Comparison of ENCODE assay signal across 8 cellular contexts in the genomic region with DNA sequence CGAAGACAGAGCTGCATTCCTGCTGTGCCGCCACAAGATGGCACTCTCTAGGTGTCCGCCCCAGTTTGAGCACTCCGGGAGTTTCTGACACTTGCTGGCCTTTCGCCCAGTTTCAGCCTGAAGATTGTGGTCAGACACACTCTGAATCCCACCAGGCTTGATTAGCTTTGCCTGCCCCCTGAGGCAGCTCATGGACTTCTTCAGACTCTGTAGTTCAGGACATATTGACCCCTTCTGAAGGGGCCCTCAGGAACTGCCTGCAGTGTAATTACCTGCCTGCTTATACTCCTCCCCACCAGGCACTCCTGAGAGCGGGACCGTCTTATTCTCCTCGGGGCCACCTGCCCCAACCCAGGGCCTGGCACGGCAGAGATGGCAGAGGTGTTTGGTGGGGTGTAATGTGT. TPM values are rescaled to one million over a fixed set of nuclear protein-coding genes. Genes with fewer than 3 reads are reported as not detected.
DNase-seq lines count a peak whose midpoint lies in the region; ATAC-seq lines count a peak whose summit lies in the region.

No MANE protein-coding gene starts in this region.

- H3K56ac ChIP-seq in mesendoderm (ENCODE audit: low read length): no peak overlapping the region

- no peak overlapping the region for H3K4me3 ChIP-seq in effector memory CD4-positive, alpha-beta T cell (ENCODE audit: insufficient read depth, low read depth, low read length, poor library complexity, severe bottlenecking)
- no peak overlapping the region for H3K4me3 ChIP-seq in mesendoderm (ENCODE audit: low read length)

- no peak overlapping the region for H3K4ac ChIP-seq in mesendoderm (ENCODE audit: low read depth, low read length)

- no peak overlapping the region for H3K18ac ChIP-seq in mesendoderm (ENCODE audit: low read length)

- ATAC-seq in GM18508 (IDR thresholded peaks at IDR 0.05; ENCODE audit: insufficient read depth, unreplicated experiment): peak; percentile 59
- peak; percentile 69 for ATAC-seq in HG03139 (IDR thresholded peaks at IDR 0.05; ENCODE audit: unreplicated experiment)

- H3K27ac ChIP-seq in effector memory CD4-positive, alpha-beta T cell (ENCODE audit: insufficient read depth, low read length, poor library complexity, severe bottlenecking): no peak overlapping the region
- H3K27ac ChIP-seq in mesendoderm (ENCODE audit: low read depth, low read length): no peak overlapping the region

- peak; percentile 59 for DNase-seq in ACHN
- peak; percentile 41 for DNase-seq in NCI-H526 treated with DMSO at 0.1 percent for 48 hours (lab: John Stamatoyannopoulos, UW)
- peak; percentile 52 to 64 for DNase-seq in activated CD4-positive, alpha-beta T cell treated with anti-CD3 and anti-CD28 coated beads, Interleukin-2, amount 50 U/mL, for 48 hours
- peak; percentile 16 to 33 (median 25) for DNase-seq in effector memory CD4-positive, alpha-beta T cell
- DNase-seq in mesendoderm: peak; percentile 67
- peak; percentile 37 for DNase-seq in stimulated activated CD8-positive, alpha-beta memory T cell treated with anti-CD3 and anti-CD28 coated beads, Interleukin-7, amount 100 ng/mL, for 24 hours (ENCODE audit: low read depth)

- H3K4me2 ChIP-seq in mesendoderm (ENCODE audit: low read length): no peak overlapping the region

- H2BK5ac ChIP-seq in mesendoderm (ENCODE audit: low read length): no peak overlapping the region

- no peaks in the 10 kb centered on the region for H3K9me3 ChIP-seq in effector memory CD4-positive, alpha-beta T cell (ENCODE audit: control insufficient read depth, low read length)

- whole genome bisulfite sequencing in mesendoderm (ENCODE audit: extremely low coverage, insufficient coverage, low lambda C conversion rate): no CpG with 5 or more reads among the region's 9 CpGs

- H4K8ac ChIP-seq in mesendoderm (ENCODE audit: low read depth, low read length): no peak overlapping the region

- no peak overlapping the region for H2BK15ac ChIP-seq in mesendoderm (replicated peaks; ENCODE audit: low read depth)

- no peak overlapping the region for H3K9ac ChIP-seq in mesendoderm (ENCODE audit: low read length)

- peaks cover 3% of the 10 kb centered on the region for H3K27me3 ChIP-seq in effector memory CD4-positive, alpha-beta T cell (replicated peaks; ENCODE audit: control insufficient read depth, insufficient read depth, low read length, poor library complexity, severe bottlenecking)
- H3K27me3 ChIP-seq in mesendoderm (ENCODE audit: insufficient read depth, low read length, poor library complexity): no peaks in the 10 kb centered on the region

- H3K23ac ChIP-seq in mesendoderm (ENCODE audit: low read length): no peak overlapping the region

- no peaks in the 10 kb centered on the region for H3K79me2 ChIP-seq in mesendoderm (ENCODE audit: control insufficient read depth, insufficient read depth, low read length)

- no peak overlapping the region for H2AK5ac ChIP-seq in mesendoderm (ENCODE audit: low read length)

- no peaks in the 10 kb centered on the region for H3K79me1 ChIP-seq in mesendoderm (ENCODE audit: low read length)

- no peak overlapping the region for H2BK120ac ChIP-seq in mesendoderm (ENCODE audit: low read depth, low read length)

- peaks cover 7% of the 10 kb centered on the region for H3K4me1 ChIP-seq in effector memory CD4-positive, alpha-beta T cell (ENCODE audit: control insufficient read depth, insufficient read depth, low read length, poor library complexity, severe bottlenecking)
- H3K4me1 ChIP-seq in mesendoderm (ENCODE audit: control insufficient read depth, low read depth, low read length): no peaks in the 10 kb centered on the region

- in situ Hi-C loops in ACHN (cut with HindIII; ENCODE audit: low pct_ligation_motif_present, low pct_unique_long_range_greater_than_20kb, low sequenced_read_pairs): no loop called here

- H4K5ac ChIP-seq in mesendoderm (ENCODE audit: low read length): no peak overlapping the region

- H3K36me3 ChIP-seq in effector memory CD4-positive, alpha-beta T cell (ENCODE audit: control insufficient read depth, insufficient read depth, low read length): no peaks in the 10 kb centered on the region
- H3K36me3 ChIP-seq in mesendoderm (ENCODE audit: control insufficient read depth, insufficient read depth, low read length): no peaks in the 10 kb centered on the region

RNA-seq across cellular contexts. Expression of a gene that starts 46.2 kb away (rescaled TPM):
- polyA plus RNA-seq in mesendoderm (2013, experiment 1 of 2): 498 TPM
- polyA plus RNA-seq in mesendoderm (2013, experiment 2 of 2): 521 TPM

RNA-seq across cellular contexts. Expression of a gene that starts 47.7 kb away (rescaled TPM):
- polyA plus RNA-seq in mesendoderm (2013, experiment 1 of 2): 8.2 TPM
- 7.9 TPM for polyA plus RNA-seq in mesendoderm (2013, experiment 2 of 2)
